ENCODE assay signal across 8 cellular contexts in genomic region chr16:27202923-27203428, GRCh38. TPM values are rescaled to one million over a fixed set of nuclear protein-coding genes. Genes with fewer than 3 reads are reported as not detected.
DNase-seq lines count a peak whose midpoint lies in the region; TF ChIP-seq lines count a peak whose summit lies in the region.

No MANE protein-coding gene starts in this region.

- 41 to 46% methylated on average over 10 to 11 of the region's 11 CpGs for WGBS in lower leg skin, 2 donors

- H3K27me3 ChIP-seq in tibial artery, result peaks cover 0 to under 1% of the 10 kb centered on the region in 2 donors

- peak overlapping the region; percentile 97 for H3K4me3 Mint-ChIP-seq in activated T-cell treated with anti-CD3 and anti-CD28 coated beads, Interleukin-2, amount 50 U/mL, for 24 hours

- no peaks in the 10 kb centered on the region for H3K36me3 ChIP-seq in tibial artery

- peaks cover 65% of the 10 kb centered on the region for H3K4me1 Mint-ChIP-seq in activated T-cell treated with anti-CD3 and anti-CD28 coated beads, Interleukin-2, amount 50 U/mL, for 24 hours (ENCODE audit: low read depth)

- peak overlapping the region; percentile 97 for H3K27ac ChIP-seq in tibial artery

- H3K4me1 ChIP-seq in tibial artery, result peaks cover 0 to 16% (median 12%) of the 10 kb centered on the region in 4 donors

- H3K9me3 Mint-ChIP-seq in activated T-cell treated with anti-CD3 and anti-CD28 coated beads, Interleukin-2, amount 50 U/mL, for 24 hours, result peaks cover 4% of the 10 kb centered on the region

- in situ Hi-C loops in astrocyte of the spinal cord (cut with HindIII; ENCODE audit: low sequenced_read_pairs), result no loop called here

- no peak for TF ChIP-seq CTCF in astrocyte of the spinal cord (IDR thresholded peaks at IDR 0.05; ENCODE audit: low read depth, low read length)
- TF ChIP-seq CTCF in lower leg skin (IDR thresholded peaks at IDR 0.05), result no peak
- no peak for TF ChIP-seq CTCF in tibial artery (IDR thresholded peaks at IDR 0.05)

- H3K27me3 Mint-ChIP-seq in activated T-cell treated with anti-CD3 and anti-CD28 coated beads, Interleukin-2, amount 50 U/mL, for 24 hours, result no peaks in the 10 kb centered on the region

- H3K9me3 ChIP-seq in tibial artery, result no peaks in the 10 kb centered on the region

- TF ChIP-seq POLR2A in lower leg skin (IDR thresholded peaks at IDR 0.05), result no peak

- peaks cover 16% of the 10 kb centered on the region for H3K36me3 Mint-ChIP-seq in activated T-cell treated with anti-CD3 and anti-CD28 coated beads, Interleukin-2, amount 50 U/mL, for 24 hours (ENCODE audit: low read depth)

- DNase-seq in activated T-cell treated with anti-CD3 and anti-CD28 coated beads, Interleukin-2, amount 50 U/mL, for 24 hours, result no peak
- DNase-seq in activated T-cell treated with anti-CD3 and anti-CD28 coated beads, Interleukin-2, amount 50 U/mL, for 1 hour, result no peak
- DNase-seq in astrocyte of the spinal cord (ENCODE audit: low read depth, low spot score) (no peak), lower leg skin (ENCODE audit: low spot score in 2 of 2) (no peak), tibial artery (no peak), dedifferentiated amniotic fluid mesenchymal stem cell (ENCODE audit: extremely low spot score) (no peak), NCI-H2081 (lab: John Stamatoyannopoulos, UW) (no peak)
- DNase-seq in activated CD4-positive, CD25-positive, alpha-beta regulatory T cell (lab: John Stamatoyannopoulos, UW), result no peak

- intact Hi-C loops in lower leg skin (cut with DNase I; ENCODE audit: low total_unique reads) (no loop called here), tibial artery (cut with DNase I; ENCODE audit: low total_unique reads) (no loop called here)

- peak overlapping the region; percentile 100 for H3K27ac Mint-ChIP-seq in activated T-cell treated with anti-CD3 and anti-CD28 coated beads, Interleukin-2, amount 50 U/mL, for 24 hours

- H3K4me3 ChIP-seq in astrocyte of the spinal cord (ENCODE audit: low read depth, low read length) (peak overlapping the region; percentile 91), lower leg skin (ENCODE audit: low read depth, poor library complexity, severe bottlenecking) (peak overlapping the region; percentile 26), tibial artery (peak overlapping the region; percentile 63 to 74)

RNA-seq across cellular contexts. Expression of gene KDM8, which starts 0.3 kb away (rescaled TPM):
- total RNA-seq in lower leg skin, result 1 to 10 TPM in 3 of 4 donors, under 1 TPM in 1; 0.84 to 4.5 (median 1.9) TPM

Comparison
In these comparisons a context has a peak if more than half of its experiments do, and no peak if none do; other contexts are left out.
1. H3K4me3 ChIP-seq: peak in every context shown above with its lines; median percentile 91 in astrocyte of the spinal cord; 68 in tibial artery; 26 in lower leg skin.